2 cellular contexts compared by ENCODE assay signal in the genomic region with DNA sequence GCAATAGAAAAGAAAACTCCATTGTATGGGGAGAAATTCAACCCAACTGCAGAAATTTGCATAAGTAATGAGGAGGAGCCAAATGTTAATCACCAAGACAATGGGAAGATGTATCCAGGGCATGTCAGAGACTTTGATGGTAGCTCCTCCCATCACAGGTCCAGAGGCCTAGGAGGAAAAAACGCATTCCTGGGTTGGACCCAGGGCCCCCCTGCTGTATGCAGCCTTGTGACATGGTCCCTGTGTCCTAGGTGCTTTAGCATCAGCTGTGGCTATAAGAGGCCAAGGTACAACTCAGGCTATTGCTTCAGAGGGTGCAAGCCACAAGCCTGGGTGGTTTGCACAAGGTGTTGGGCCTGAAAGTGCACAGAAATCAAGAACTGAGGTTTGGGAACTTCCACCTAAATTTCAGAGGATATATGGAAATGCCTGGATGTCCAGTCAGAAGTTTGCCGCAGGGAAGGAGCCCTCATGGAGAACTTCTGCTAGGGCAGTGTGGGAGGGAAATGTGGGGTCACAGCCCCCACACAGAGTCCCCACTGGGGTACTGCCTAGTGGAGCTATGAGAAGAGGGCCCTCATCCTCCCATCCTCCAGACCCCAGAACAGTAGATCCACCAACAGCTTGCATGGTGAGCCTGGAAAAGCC.
TF ChIP-seq lines count a peak whose summit lies in the region.

No MANE protein-coding gene starts in this region.

TF ChIP-seq in HEK293, 187 proteins besides CTCF, POLR2A, EP300 and RAD21 (continued from another document and continues in another):
- TF ChIP-seq, protein P1, sequence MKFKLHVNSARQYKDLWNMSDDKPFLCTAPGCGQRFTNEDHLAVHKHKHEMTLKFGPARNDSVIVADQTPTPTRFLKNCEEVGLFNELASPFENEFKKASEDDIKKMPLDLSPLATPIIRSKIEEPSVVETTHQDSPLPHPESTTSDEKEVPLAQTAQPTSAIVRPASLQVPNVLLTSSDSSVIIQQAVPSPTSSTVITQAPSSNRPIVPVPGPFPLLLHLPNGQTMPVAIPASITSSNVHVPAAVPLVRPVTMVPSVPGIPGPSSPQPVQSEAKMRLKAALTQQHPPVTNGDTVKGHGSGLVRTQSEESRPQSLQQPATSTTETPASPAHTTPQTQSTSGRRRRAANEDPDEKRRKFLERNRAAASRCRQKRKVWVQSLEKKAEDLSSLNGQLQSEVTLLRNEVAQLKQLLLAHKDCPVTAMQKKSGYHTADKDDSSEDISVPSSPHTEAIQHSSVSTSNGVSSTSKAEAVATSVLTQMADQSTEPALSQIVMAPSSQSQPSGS (tag by site-specific recombination; IDR thresholded peaks at IDR 0.05; ENCODE audit: low read depth): no peak
- TF ChIP-seq ZNF558 (tag by site-specific recombination; IDR thresholded peaks at IDR 0.05): 0 out of 2 replicates have a peak, but pooled peaks have one; percentile 22
- TF ChIP-seq ZNF623 (tag by site-specific recombination; IDR thresholded peaks at IDR 0.05): no peak
- TF ChIP-seq ZNF529 (tag by site-specific recombination; IDR thresholded peaks at IDR 0.05; ENCODE audit: insufficient replicate concordance): no peak
- no peak for TF ChIP-seq GLI4 (tag by site-specific recombination; IDR thresholded peaks at IDR 0.05)
- no peak for TF ChIP-seq ZBTB48 (tag by site-specific recombination; IDR thresholded peaks at IDR 0.05)
- no peak for TF ChIP-seq ZNF768 (tag by site-specific recombination; IDR thresholded peaks at IDR 0.05)
- no peak for TF ChIP-seq TCF7L2 (IDR thresholded peaks at IDR 0.05; ENCODE audit: borderline replicate concordance, low read depth, low read length)
- TF ChIP-seq, protein P2, sequence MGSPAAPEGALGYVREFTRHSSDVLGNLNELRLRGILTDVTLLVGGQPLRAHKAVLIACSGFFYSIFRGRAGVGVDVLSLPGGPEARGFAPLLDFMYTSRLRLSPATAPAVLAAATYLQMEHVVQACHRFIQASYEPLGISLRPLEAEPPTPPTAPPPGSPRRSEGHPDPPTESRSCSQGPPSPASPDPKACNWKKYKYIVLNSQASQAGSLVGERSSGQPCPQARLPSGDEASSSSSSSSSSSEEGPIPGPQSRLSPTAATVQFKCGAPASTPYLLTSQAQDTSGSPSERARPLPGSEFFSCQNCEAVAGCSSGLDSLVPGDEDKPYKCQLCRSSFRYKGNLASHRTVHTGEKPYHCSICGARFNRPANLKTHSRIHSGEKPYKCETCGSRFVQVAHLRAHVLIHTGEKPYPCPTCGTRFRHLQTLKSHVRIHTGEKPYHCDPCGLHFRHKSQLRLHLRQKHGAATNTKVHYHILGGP (tag by site-specific recombination; IDR thresholded peaks at IDR 0.05): no peak
- peak; percentile 95 for TF ChIP-seq SETDB1 (IDR thresholded peaks at IDR 0.05; ENCODE audit: insufficient read length, low read length)
- peak; percentile 81; the same call in 1 of the 2 replicates for TF ChIP-seq TRIM28 (IDR thresholded peaks at IDR 0.05; ENCODE audit: borderline replicate concordance, low read length)
- TF ChIP-seq ZNF48 (tag by site-specific recombination; IDR thresholded peaks at IDR 0.05): no peak
- TF ChIP-seq, protein P3, sequence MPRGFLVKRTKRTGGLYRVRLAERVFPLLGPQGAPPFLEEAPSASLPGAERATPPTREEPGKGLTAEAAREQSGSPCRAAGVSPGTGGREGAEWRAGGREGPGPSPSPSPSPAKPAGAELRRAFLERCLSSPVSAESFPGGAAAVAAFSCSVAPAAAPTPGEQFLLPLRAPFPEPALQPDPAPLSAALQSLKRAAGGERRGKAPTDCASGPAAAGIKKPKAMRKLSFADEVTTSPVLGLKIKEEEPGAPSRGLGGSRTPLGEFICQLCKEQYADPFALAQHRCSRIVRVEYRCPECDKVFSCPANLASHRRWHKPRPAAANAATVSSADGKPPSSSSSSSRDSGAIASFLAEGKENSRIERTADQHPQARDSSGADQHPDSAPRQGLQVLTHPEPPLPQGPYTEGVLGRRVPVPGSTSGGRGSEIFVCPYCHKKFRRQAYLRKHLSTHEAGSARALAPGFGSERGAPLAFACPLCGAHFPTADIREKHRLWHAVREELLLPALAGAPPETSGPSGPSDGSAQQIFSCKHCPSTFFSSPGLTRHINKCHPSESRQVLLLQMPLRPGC (tag by site-specific recombination; IDR thresholded peaks at IDR 0.05): no peak
- TF ChIP-seq GFI1B (tag by site-specific recombination; IDR thresholded peaks at IDR 0.05): no peak
- no peak for TF ChIP-seq ZNF350 (tag by site-specific recombination; IDR thresholded peaks at IDR 0.05)
- no peak for TF ChIP-seq ZFHX2 (tag by site-specific recombination; conservative IDR thresholded peaks at IDR 0.05)
- no peak for TF ChIP-seq BCL11B (tag by site-specific recombination; IDR thresholded peaks at IDR 0.05; ENCODE audit: low read depth)
- no peak for TF ChIP-seq MYNN (tag by site-specific recombination; IDR thresholded peaks at IDR 0.05; ENCODE audit: borderline replicate concordance)
- no peak for TF ChIP-seq KLF10 (tag by site-specific recombination; IDR thresholded peaks at IDR 0.05)
- no peak for TF ChIP-seq ZNF140 (tag by site-specific recombination; IDR thresholded peaks at IDR 0.05)
- TF ChIP-seq ZNF548 (tag by site-specific recombination; IDR thresholded peaks at IDR 0.05): no peak
- no peak for TF ChIP-seq MEIS1 (CRISPR knock-in tag; IDR thresholded peaks at IDR 0.05; ENCODE audit: borderline replicate concordance)
- no peak for TF ChIP-seq ZNF324 (tag by site-specific recombination; IDR thresholded peaks at IDR 0.05)
- TF ChIP-seq ZNF626 (tag by site-specific recombination; IDR thresholded peaks at IDR 0.05): peak; percentile 44; the same call in 1 of the 2 replicates
- no peak for TF ChIP-seq KLF8 (tag by site-specific recombination; IDR thresholded peaks at IDR 0.05)
- TF ChIP-seq KLF1 (tag by site-specific recombination; IDR thresholded peaks at IDR 0.05): no peak
- no peak for TF ChIP-seq KLF16 (tag by site-specific recombination; IDR thresholded peaks at IDR 0.05)
- TF ChIP-seq, protein P4, sequence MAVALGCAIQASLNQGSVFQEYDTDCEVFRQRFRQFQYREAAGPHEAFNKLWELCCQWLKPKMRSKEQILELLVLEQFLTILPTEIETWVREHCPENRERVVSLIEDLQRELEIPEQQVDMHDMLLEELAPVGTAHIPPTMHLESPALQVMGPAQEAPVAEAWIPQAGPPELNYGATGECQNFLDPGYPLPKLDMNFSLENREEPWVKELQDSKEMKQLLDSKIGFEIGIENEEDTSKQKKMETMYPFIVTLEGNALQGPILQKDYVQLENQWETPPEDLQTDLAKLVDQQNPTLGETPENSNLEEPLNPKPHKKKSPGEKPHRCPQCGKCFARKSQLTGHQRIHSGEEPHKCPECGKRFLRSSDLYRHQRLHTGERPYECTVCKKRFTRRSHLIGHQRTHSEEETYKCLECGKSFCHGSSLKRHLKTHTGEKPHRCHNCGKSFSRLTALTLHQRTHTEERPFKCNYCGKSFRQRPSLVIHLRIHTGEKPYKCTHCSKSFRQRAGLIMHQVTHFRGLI (tag by site-specific recombination; IDR thresholded peaks at IDR 0.05): no peak
- TF ChIP-seq SP2 (tag by site-specific recombination; IDR thresholded peaks at IDR 0.05): no peak
- no peak for TF ChIP-seq ZNF138 (tag by site-specific recombination; IDR thresholded peaks at IDR 0.05; ENCODE audit: borderline replicate concordance)
- no peak for TF ChIP-seq ZNF366 (tag by site-specific recombination; conservative IDR thresholded peaks at IDR 0.05)

TF ChIP-seq in K562, 482 proteins besides CTCF, POLR2A, EP300 and RAD21:
- TF ChIP-seq, protein P5, sequence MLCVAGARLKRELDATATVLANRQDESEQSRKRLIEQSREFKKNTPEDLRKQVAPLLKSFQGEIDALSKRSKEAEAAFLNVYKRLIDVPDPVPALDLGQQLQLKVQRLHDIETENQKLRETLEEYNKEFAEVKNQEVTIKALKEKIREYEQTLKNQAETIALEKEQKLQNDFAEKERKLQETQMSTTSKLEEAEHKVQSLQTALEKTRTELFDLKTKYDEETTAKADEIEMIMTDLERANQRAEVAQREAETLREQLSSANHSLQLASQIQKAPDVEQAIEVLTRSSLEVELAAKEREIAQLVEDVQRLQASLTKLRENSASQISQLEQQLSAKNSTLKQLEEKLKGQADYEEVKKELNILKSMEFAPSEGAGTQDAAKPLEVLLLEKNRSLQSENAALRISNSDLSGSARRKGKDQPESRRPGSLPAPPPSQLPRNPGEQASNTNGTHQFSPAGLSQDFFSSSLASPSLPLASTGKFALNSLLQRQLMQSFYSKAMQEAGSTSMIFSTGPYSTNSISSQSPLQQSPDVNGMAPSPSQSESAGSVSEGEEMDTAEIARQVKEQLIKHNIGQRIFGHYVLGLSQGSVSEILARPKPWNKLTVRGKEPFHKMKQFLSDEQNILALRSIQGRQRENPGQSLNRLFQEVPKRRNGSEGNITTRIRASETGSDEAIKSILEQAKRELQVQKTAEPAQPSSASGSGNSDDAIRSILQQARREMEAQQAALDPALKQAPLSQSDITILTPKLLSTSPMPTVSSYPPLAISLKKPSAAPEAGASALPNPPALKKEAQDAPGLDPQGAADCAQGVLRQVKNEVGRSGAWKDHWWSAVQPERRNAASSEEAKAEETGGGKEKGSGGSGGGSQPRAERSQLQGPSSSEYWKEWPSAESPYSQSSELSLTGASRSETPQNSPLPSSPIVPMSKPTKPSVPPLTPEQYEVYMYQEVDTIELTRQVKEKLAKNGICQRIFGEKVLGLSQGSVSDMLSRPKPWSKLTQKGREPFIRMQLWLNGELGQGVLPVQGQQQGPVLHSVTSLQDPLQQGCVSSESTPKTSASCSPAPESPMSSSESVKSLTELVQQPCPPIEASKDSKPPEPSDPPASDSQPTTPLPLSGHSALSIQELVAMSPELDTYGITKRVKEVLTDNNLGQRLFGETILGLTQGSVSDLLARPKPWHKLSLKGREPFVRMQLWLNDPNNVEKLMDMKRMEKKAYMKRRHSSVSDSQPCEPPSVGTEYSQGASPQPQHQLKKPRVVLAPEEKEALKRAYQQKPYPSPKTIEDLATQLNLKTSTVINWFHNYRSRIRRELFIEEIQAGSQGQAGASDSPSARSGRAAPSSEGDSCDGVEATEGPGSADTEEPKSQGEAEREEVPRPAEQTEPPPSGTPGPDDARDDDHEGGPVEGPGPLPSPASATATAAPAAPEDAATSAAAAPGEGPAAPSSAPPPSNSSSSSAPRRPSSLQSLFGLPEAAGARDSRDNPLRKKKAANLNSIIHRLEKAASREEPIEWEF (CRISPR knock-in tag; IDR thresholded peaks at IDR 0.05): no peak
- TF ChIP-seq, protein P6, sequence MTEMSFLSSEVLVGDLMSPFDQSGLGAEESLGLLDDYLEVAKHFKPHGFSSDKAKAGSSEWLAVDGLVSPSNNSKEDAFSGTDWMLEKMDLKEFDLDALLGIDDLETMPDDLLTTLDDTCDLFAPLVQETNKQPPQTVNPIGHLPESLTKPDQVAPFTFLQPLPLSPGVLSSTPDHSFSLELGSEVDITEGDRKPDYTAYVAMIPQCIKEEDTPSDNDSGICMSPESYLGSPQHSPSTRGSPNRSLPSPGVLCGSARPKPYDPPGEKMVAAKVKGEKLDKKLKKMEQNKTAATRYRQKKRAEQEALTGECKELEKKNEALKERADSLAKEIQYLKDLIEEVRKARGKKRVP (CRISPR knock-in tag; IDR thresholded peaks at IDR 0.05): no peak
- TF ChIP-seq NR2C1 (IDR thresholded peaks at IDR 0.05) (no peak), NR2C1 (tag; IDR thresholded peaks at IDR 0.05) (no peak), CBX5 (IDR thresholded peaks at IDR 0.05; ENCODE audit: borderline replicate concordance, low read depth) (0 out of 2 replicates have a peak, but pooled peaks have one; percentile 61), NFE2L1 (tag; IDR thresholded peaks at IDR 0.05; ENCODE audit: borderline replicate concordance, low read depth) (no peak), TRIM28 (IDR thresholded peaks at IDR 0.05) (peak; percentile 83), CBX3 (IDR thresholded peaks at IDR 0.05; ENCODE audit: borderline replicate concordance in 1 of 2, low read length in 2 of 2) (peak in 1 of 2 experiments; percentile 40; a peak in 1 of 3 replicates), POLR2G (IDR thresholded peaks at IDR 0.05; ENCODE audit: low read depth, low read length) (no peak), ZBTB8A (IDR thresholded peaks at IDR 0.05; ENCODE audit: partially characterized antibody) (no peak), MTA2 (IDR thresholded peaks at IDR 0.05; ENCODE audit: low read depth) (no peak)
- TF ChIP-seq, protein P7, sequence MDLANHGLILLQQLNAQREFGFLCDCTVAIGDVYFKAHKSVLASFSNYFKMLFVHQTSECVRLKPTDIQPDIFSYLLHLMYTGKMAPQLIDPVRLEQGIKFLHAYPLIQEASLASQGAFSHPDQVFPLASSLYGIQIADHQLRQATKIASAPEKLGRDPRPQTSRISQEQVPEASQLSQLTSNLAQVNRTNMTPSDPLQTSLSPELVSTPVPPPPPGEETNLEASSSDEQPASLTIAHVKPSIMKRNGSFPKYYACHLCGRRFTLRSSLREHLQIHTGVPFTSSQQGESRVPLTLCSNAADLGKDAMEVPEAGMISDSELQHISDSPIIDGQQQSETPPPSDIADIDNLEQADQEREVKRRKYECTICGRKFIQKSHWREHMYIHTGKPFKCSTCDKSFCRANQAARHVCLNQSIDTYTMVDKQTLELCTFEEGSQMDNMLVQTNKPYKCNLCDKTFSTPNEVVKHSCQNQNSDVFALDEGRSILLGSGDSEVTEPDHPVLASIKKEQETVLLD (IDR thresholded peaks at IDR 0.05): no peak
- TF ChIP-seq, protein P1 (CRISPR knock-in tag; IDR thresholded peaks at IDR 0.05): no peak
